In the genomic region with DNA sequence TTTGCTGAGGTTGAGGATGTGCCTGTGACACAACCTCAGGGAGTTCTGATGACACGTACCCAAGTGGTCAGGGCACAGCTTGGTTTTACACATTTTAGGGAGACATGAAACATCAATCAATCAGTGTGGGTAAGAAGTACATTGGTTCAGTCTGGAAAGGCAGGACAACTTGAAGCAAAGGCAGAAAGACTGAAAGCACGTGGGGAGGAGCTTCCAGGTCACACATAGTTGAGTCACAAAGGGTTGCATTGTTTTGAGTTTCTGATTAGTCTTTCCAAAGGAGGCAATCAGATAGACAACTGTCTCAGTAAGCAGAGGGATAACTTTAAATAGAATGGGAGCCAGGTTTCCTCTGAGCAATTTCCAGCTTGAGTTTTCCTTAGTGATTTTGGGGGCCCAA, we compare ENCODE assay signal across 24 cellular contexts.
"Had no signal": no experiment of that assay in that cellular context is flagged by ENCODE, and none has a peak within 500 bp of the region (broad histone marks: within the 10 kb centered on the region; RNA-seq: fewer than 3 reads in every experiment).

No MANE protein-coding gene starts in this region.

- H3K4me3 Mint-ChIP-seq: activated B cell treated with CpG ODN at 0.5 μM for 24 hours; activated CD4-positive, alpha-beta T cell treated with anti-CD3 and anti-CD28 coated beads for 36 hours; activated naive CD8-positive, alpha-beta T cell treated with anti-CD3 and anti-CD28 coated beads, Interleukin-2, amount 10 ng/mL, durations not matched to agents 7 days and 5 days; activated T-cell treated with anti-CD3 and anti-CD28 coated beads, Interleukin-2, amount 50 U/mL, for 24 hours; effector memory CD8-positive, alpha-beta T cell; naive thymus-derived CD4-positive, alpha-beta T cell had no signal

- H3K4me1 ChIP-seq: colonic mucosa, esophagus squamous epithelium, heart left ventricle, psoas muscle, right atrium auricular region, upper lobe of right lung had no signal

- H3K9me3 ChIP-seq: colonic mucosa, esophagus squamous epithelium, psoas muscle, right atrium auricular region, upper lobe of right lung had no signal

- H3K9me3 Mint-ChIP-seq: activated naive CD8-positive, alpha-beta T cell treated with anti-CD3 and anti-CD28 coated beads, Interleukin-2, amount 10 ng/mL, durations not matched to agents 7 days and 5 days had no signal

- ATAC-seq: activated CD4-positive, alpha-beta T cell treated with anti-CD3 and anti-CD28 coated beads for 36 hours; effector memory CD8-positive, alpha-beta T cell; heart left ventricle; left colon; naive thymus-derived CD4-positive, alpha-beta T cell; psoas muscle; stimulated activated naive CD8-positive, alpha-beta T cell treated with anti-CD3 and anti-CD28 coated beads, Interleukin-15, Interleukin-2, amounts not matched to agents 100 U/mL and 50 U/mL, for 24 hours; upper lobe of right lung had no signal

- FAIRE-seq: bronchial epithelial cell, keratinocyte had no signal

- H3K36me3 ChIP-seq: colonic mucosa, esophagus squamous epithelium, heart left ventricle, right atrium auricular region, upper lobe of right lung had no signal

- H3K27me3 ChIP-seq: colonic mucosa, dorsolateral prefrontal cortex, esophagus squamous epithelium, heart left ventricle, right atrium auricular region, upper lobe of right lung had no signal

- H3K27me3 Mint-ChIP-seq: activated B cell treated with CpG ODN at 0.5 μM for 24 hours; activated CD4-positive, alpha-beta T cell treated with anti-CD3 and anti-CD28 coated beads for 36 hours; activated naive CD8-positive, alpha-beta T cell treated with anti-CD3 and anti-CD28 coated beads, Interleukin-2, amount 10 ng/mL, durations not matched to agents 7 days and 5 days; activated T-cell treated with anti-CD3 and anti-CD28 coated beads, Interleukin-2, amount 50 U/mL, for 24 hours; effector memory CD8-positive, alpha-beta T cell; naive thymus-derived CD4-positive, alpha-beta T cell had no signal

- H3K36me3 Mint-ChIP-seq: activated naive CD8-positive, alpha-beta T cell treated with anti-CD3 and anti-CD28 coated beads, Interleukin-2, amount 10 ng/mL, durations not matched to agents 7 days and 5 days; naive thymus-derived CD4-positive, alpha-beta T cell had no signal

- DNase-seq: activated B cell treated with CpG ODN at 0.5 μM for 24 hours; activated CD4-positive, alpha-beta T cell treated with anti-CD3 and anti-CD28 coated beads for 36 hours; activated CD4-positive, alpha-beta T cell treated with anti-CD3 and anti-CD28 coated beads, Interleukin-2, amount 50 U/mL, for 4 hours; activated CD8-positive, alpha-beta memory T cell treated with anti-CD3 and anti-CD28 coated beads for 24 hours; activated CD8-positive, alpha-beta memory T cell treated with anti-CD3 and anti-CD28 coated beads, Interleukin-2, amount 50 U/mL, for 4 hours; activated naive CD4-positive, alpha-beta T cell treated with Interleukin-2 at 50 U/mL for 16 hours; activated naive CD8-positive, alpha-beta T cell treated with anti-CD3 and anti-CD28 coated beads, Interleukin-2, amount 10 ng/mL, durations not matched to agents 7 days and 5 days; activated T-cell treated with anti-CD3 and anti-CD28 coated beads, Interleukin-2, amount 50 U/mL, for 24 hours; amniotic stem cell; colonic mucosa; dorsolateral prefrontal cortex; effector memory CD8-positive, alpha-beta T cell; esophagus squamous epithelium; heart left ventricle; left colon; naive thymus-derived CD4-positive, alpha-beta T cell; psoas muscle; stimulated activated CD4-positive, alpha-beta T cell treated with anti-CD3 and anti-CD28 coated beads, Interleukin-4, amount 100 ng/mL, for 4 hours; stimulated activated naive CD8-positive, alpha-beta T cell treated with anti-CD3 and anti-CD28 coated beads, Interleukin-15, Interleukin-2, amounts not matched to agents 100 U/mL and 50 U/mL, for 24 hours; T-helper 1 cell; upper lobe of right lung had no signal

- H3K4me1 Mint-ChIP-seq: activated B cell treated with CpG ODN at 0.5 μM for 24 hours; activated CD4-positive, alpha-beta T cell treated with anti-CD3 and anti-CD28 coated beads for 36 hours; activated naive CD8-positive, alpha-beta T cell treated with anti-CD3 and anti-CD28 coated beads, Interleukin-2, amount 10 ng/mL, durations not matched to agents 7 days and 5 days; naive thymus-derived CD4-positive, alpha-beta T cell had no signal

- H3K4me3 ChIP-seq: colonic mucosa, dorsolateral prefrontal cortex, esophagus squamous epithelium, heart left ventricle, psoas muscle, right atrium auricular region, upper lobe of right lung had no signal

- H3K27ac ChIP-seq: colonic mucosa, dorsolateral prefrontal cortex, esophagus squamous epithelium, heart left ventricle, psoas muscle, right atrium auricular region, upper lobe of right lung had no signal

- H3K27ac Mint-ChIP-seq: activated B cell treated with CpG ODN at 0.5 μM for 24 hours; activated CD4-positive, alpha-beta T cell treated with anti-CD3 and anti-CD28 coated beads for 36 hours; activated naive CD8-positive, alpha-beta T cell treated with anti-CD3 and anti-CD28 coated beads, Interleukin-2, amount 10 ng/mL, durations not matched to agents 7 days and 5 days; activated T-cell treated with anti-CD3 and anti-CD28 coated beads, Interleukin-2, amount 50 U/mL, for 24 hours; effector memory CD8-positive, alpha-beta T cell; naive thymus-derived CD4-positive, alpha-beta T cell had no signal
